24 cellular contexts compared by ENCODE assay signal in genomic region chr9:6711403-6711802, GRCh38. TPM values are rescaled to one million over a fixed set of nuclear protein-coding genes. Genes with fewer than 3 reads are reported as not detected.
DNase-seq lines count a peak whose midpoint lies in the region; ATAC-seq and TF ChIP-seq lines count a peak whose summit lies in the region.
"Had no signal": no experiment of that assay in that cellular context is flagged by ENCODE, and none has a peak within 500 bp of the region (broad histone marks: within the 10 kb centered on the region; RNA-seq: fewer than 3 reads in every experiment).

No MANE protein-coding gene starts in this region.

- CTCF ChIA-PET in AG04450 (lab: Charles Lee): no interaction called here
- CTCF ChIA-PET in CD4-positive, alpha-beta T cell (lab: Charles Lee): no interaction called here

- H3K27ac Mint-ChIP-seq in CD4-positive, alpha-beta T cell: no peak overlapping the region
- H3K27ac Mint-ChIP-seq: CD8-positive, alpha-beta T cell; progenitor cell of endocrine pancreas; T-helper 1 cell treated with Interleukin-12 subunit alpha and Interleukin-12 subunit beta and Interleukin-4 antibody, amounts not matched to agents 30 μg/mL and 1 μg/mL, for 36 hours had no signal

- no peak overlapping the region for H3K4me3 Mint-ChIP-seq in CD4-positive, alpha-beta T cell
- H3K4me3 Mint-ChIP-seq: CD8-positive, alpha-beta T cell; neural crest cell; T-helper 1 cell treated with Interleukin-12 subunit alpha and Interleukin-12 subunit beta and Interleukin-4 antibody, amounts not matched to agents 30 μg/mL and 1 μg/mL, for 36 hours had no signal

- no peaks in the 10 kb centered on the region for H3K36me3 ChIP-seq in upper lobe of right lung
- H3K36me3 ChIP-seq in heart left ventricle: no peaks in the 10 kb centered on the region
- H3K36me3 ChIP-seq: left ventricle myocardium inferior had no signal

- no peak overlapping the region for H3K27ac ChIP-seq in AG04450 (ENCODE audit: low read depth, low read length)
- H3K27ac ChIP-seq in CD4-positive, alpha-beta T cell (ENCODE audit: low read depth, low read length): no peak overlapping the region
- H3K27ac ChIP-seq in upper lobe of right lung: no peak overlapping the region
- no peak overlapping the region for H3K27ac ChIP-seq in heart left ventricle
- H3K27ac ChIP-seq: left ventricle myocardium inferior, VCaP had no signal

- no peaks in the 10 kb centered on the region for H3K36me3 Mint-ChIP-seq in CD4-positive, alpha-beta T cell (ENCODE audit: low read depth)
- H3K36me3 Mint-ChIP-seq: CD8-positive, alpha-beta T cell had no signal

- TF ChIP-seq CTCF in AG04450 (IDR thresholded peaks at IDR 0.05; ENCODE audit: low read depth, low read length): no peak
- no peak for TF ChIP-seq CTCF in HFF-Myc (IDR thresholded peaks at IDR 0.05; ENCODE audit: low read depth, low read length, missing control alignments)
- no peak for TF ChIP-seq CTCF in CD4-positive, alpha-beta T cell (IDR thresholded peaks at IDR 0.05)
- TF ChIP-seq CTCF in upper lobe of right lung (IDR thresholded peaks at IDR 0.05): no peak
- TF ChIP-seq CTCF in heart left ventricle (IDR thresholded peaks at IDR 0.05): no peak

- ATAC-seq in CD4-positive, alpha-beta T cell (ENCODE audit: poor library complexity): no peak
- ATAC-seq in upper lobe of right lung (no peak), heart left ventricle (no peak)
- ATAC-seq: CD8-positive, alpha-beta T cell had no signal

- H3K9me3 ChIP-seq in AG04450 (ENCODE audit: control insufficient read depth, insufficient read depth, low read length) (no peaks in the 10 kb centered on the region; the same call in 1 of the 2 replicates), upper lobe of right lung (no peaks in the 10 kb centered on the region), heart left ventricle (peaks cover 0 to 9% (median 0%) of the 10 kb centered on the region in 12 donors)
- H3K9me3 ChIP-seq in CD4-positive, alpha-beta T cell (ENCODE audit: control insufficient read depth, low read length): no peaks in the 10 kb centered on the region
- H3K9me3 ChIP-seq: mucosa of descending colon had no signal

- WGBS in heart left ventricle, 4 donors: 86 to 93% (median 92%) methylated on average over 3 of the region's 3 CpGs

- no peak overlapping the region for H3K4me3 ChIP-seq in AG04450 (ENCODE audit: low read depth, low read length)
- no peak overlapping the region for H3K4me3 ChIP-seq in HFF-Myc (replicated peaks; ENCODE audit: low read depth, low read length)
- H3K4me3 ChIP-seq in upper lobe of right lung: no peak overlapping the region
- no peak overlapping the region for H3K4me3 ChIP-seq in heart left ventricle
- H3K4me3 ChIP-seq: left ventricle myocardium inferior, mucosa of descending colon had no signal

- H3K9me3 Mint-ChIP-seq in CD4-positive, alpha-beta T cell: peaks cover 3% of the 10 kb centered on the region

- H3K4me1 ChIP-seq in upper lobe of right lung (no peaks in the 10 kb centered on the region), heart left ventricle (peaks cover 0 to 7% (median 0%) of the 10 kb centered on the region in 12 donors)

- H3K27me3 ChIP-seq in AG04450 (ENCODE audit: control insufficient read depth, insufficient read depth, low read length) (peaks cover 3% of the 10 kb centered on the region), upper lobe of right lung (no peaks in the 10 kb centered on the region), heart left ventricle (peaks cover 0 to 7% (median 0%) of the 10 kb centered on the region in 9 donors)
- H3K27me3 ChIP-seq in CD4-positive, alpha-beta T cell (ENCODE audit: control insufficient read depth, insufficient read depth, low read length): no peaks in the 10 kb centered on the region

- peaks cover 3% of the 10 kb centered on the region for H3K4me1 Mint-ChIP-seq in CD4-positive, alpha-beta T cell (ENCODE audit: low read depth)
- H3K4me1 Mint-ChIP-seq: neural crest cell had no signal

- H3K27me3 Mint-ChIP-seq in CD4-positive, alpha-beta T cell: no peaks in the 10 kb centered on the region
- H3K27me3 Mint-ChIP-seq: progenitor cell of endocrine pancreas had no signal

- intact Hi-C loops in CD4-positive, alpha-beta T cell (cut with DNase I, micrococcal nuclease): no loop called here
- intact Hi-C loops in upper lobe of right lung (cut with DNase I): no loop called here
- intact Hi-C loops in heart left ventricle (cut with DNase I): no loop called here

- POLR2A ChIA-PET in AG04450 (lab: Yijun Ruan, JAX): no interaction called here
- POLR2A ChIA-PET in CD4-positive, alpha-beta T cell (lab: Charles Lee): no interaction called here

- TF ChIP-seq POLR2A in heart left ventricle (IDR thresholded peaks at IDR 0.05): no peak

- DNase-seq in AG04450 (ENCODE audit: low read depth, low spot score) (peak; percentile 13), HFF-Myc (ENCODE audit: extremely low read depth, low read depth) (peak; percentile 12), amniotic epithelial cell (ENCODE audit: low read depth) (peak; percentile 79), fibroblast of the conjunctiva (ENCODE audit: low read depth) (peak; percentile 32), upper lobe of right lung (no peak), heart left ventricle (no peak), NCI-H524 treated with DMSO at 0.1 percent for 48 hours (lab: John Stamatoyannopoulos, UW) (no peak)
- DNase-seq in CD4-positive, alpha-beta T cell: no peak
- DNase-seq: ACHN; activated CD4-positive, alpha-beta T cell treated with anti-CD3 and anti-CD28 coated beads, Interleukin-2, amount 50 U/mL, for 4 hours; activated effector memory CD4-positive, alpha-beta T cell treated with anti-CD3 and anti-CD28 coated beads, Interleukin-2, amount 50 U/mL, for 16 hours; CD8-positive, alpha-beta T cell; DMS79 treated with DMSO at 0.1 percent for 48 hours; left ventricle myocardium inferior; MM.1S; NCI-H1436; OCI-M1; SHP77 treated with DMSO at 0.1 percent for 48 hours; stimulated activated naive CD4-positive, alpha-beta T cell had no signal

RNA-seq across cellular contexts. Expression of gene KDM4C, which starts 46.4 kb away (rescaled TPM):
- polyA plus RNA-seq in AG04450 (2011; rRNA removed) (11.4 and 12.1 TPM in 2 replicates), heart left ventricle (1 to 10 TPM; 4.4 to 9.9 TPM)
- 39.8 and 40.7 TPM in 2 replicates for polyA minus RNA-seq in AG04450 (2011; rRNA and poly(A)+ RNA removed)
- total RNA-seq in CD4-positive, alpha-beta T cell: 10 to 100 TPM; 60.1 to 61.3 TPM
- total RNA-seq in upper lobe of right lung (37.2 TPM), heart left ventricle (10 to 100 TPM in 8 of 9 donors, 1 to 10 TPM in 1; 8.8 to 19.9 (median 14.1) TPM)

Comparison
In these comparisons a context has a peak if more than half of its experiments do, and no peak if none do; other contexts are left out.
1. DNase-seq: peak in AG04450 (single experiment), HFF-Myc (single experiment), amniotic epithelial cell (single experiment) and fibroblast of the conjunctiva (single experiment); none in CD4-positive, alpha-beta T cell (0 of 10), upper lobe of right lung (single experiment), heart left ventricle (0 of 5) and NCI-H524 treated with DMSO at 0.1 percent for 48 hours (single experiment).